1 cellular context compared by ENCODE assay signal in the genomic region with DNA sequence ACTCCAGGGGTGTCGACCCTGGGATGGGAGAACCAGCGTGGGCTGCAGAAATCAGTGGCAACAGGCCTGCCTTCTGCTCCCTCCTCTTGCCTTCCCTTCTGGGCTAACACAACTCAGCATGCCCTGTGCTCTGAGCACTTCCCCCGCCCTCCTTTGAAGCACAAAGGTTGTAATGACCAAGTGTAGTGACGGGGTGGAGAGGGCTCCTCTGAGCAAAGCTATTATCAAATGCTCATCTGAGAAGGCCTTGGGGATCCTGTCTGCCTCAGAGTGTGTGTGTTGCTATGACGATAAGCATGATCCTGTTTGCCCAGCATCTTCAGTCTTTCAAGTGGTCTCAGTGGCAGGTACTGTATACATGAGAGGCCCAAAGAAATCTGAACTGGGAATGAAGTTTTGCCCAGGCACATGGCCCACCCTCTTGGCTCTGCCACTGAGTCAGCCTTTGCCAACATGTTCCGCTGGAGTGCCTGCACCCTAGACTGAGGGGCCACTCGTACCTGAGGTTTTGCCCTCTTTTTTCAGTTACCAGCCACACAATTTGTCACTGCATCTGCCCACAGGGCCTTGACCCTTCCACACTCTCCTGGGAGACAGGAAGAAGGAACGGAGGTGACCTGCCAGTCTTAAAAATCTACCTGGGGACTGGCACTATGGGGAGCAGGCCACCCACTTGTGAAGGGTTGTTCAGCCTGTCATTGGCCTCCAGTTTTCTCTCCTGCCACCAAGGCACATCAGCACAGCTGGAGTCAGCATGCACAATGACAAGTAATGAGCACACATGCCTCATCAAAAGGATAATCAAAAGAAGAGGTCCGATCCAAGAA.
TF ChIP-seq lines count a peak whose summit lies in the region.

No MANE protein-coding gene starts in this region.

TF ChIP-seq in IMR-90, 13 proteins besides CTCF, POLR2A, EP300 and RAD21:
- TF ChIP-seq MAFK (IDR thresholded peaks at IDR 0.05; ENCODE audit: low read depth, low read length) (no peak), RCOR1 (IDR thresholded peaks at IDR 0.05; ENCODE audit: insufficient replicate concordance, low read length) (no peak)
- TF ChIP-seq, protein P1, sequence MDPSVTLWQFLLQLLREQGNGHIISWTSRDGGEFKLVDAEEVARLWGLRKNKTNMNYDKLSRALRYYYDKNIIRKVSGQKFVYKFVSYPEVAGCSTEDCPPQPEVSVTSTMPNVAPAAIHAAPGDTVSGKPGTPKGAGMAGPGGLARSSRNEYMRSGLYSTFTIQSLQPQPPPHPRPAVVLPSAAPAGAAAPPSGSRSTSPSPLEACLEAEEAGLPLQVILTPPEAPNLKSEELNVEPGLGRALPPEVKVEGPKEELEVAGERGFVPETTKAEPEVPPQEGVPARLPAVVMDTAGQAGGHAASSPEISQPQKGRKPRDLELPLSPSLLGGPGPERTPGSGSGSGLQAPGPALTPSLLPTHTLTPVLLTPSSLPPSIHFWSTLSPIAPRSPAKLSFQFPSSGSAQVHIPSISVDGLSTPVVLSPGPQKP (IDR thresholded peaks at IDR 0.05; ENCODE audit: borderline replicate concordance, low read depth, low read length), result no peak
